14 cellular contexts compared by ENCODE assay signal in genomic region chr5:36363101-36363500, GRCh38.
DNase-seq lines count a peak whose midpoint lies in the region; ATAC-seq and TF ChIP-seq lines count a peak whose summit lies in the region.
"Had no signal": no experiment of that assay in that cellular context is flagged by ENCODE, and none has a peak within 500 bp of the region (broad histone marks: within the 10 kb centered on the region; RNA-seq: fewer than 3 reads in every experiment).

No MANE protein-coding gene starts in this region.

- no peak overlapping the region for H3K27ac ChIP-seq in iPS DF 6.9 (ENCODE audit: low read length)
- H3K27ac ChIP-seq: BLaER1 treated with 17β-estradiol and CSF1 and Interleukin-3, amounts not matched to agents 10 nM and 100 nM; HL-60 had no signal

- peak; percentile 49 for TF ChIP-seq CTCF in HFFc6 (IDR thresholded peaks at IDR 0.05)

- no peak for ATAC-seq in GM21576 (IDR thresholded peaks at IDR 0.05; ENCODE audit: unreplicated experiment)
- ATAC-seq: activated T-helper 17 cell treated with anti-CD3 and anti-CD28 coated beads, Interleukin-2, amount 50 U/mL, for 72 hours had no signal

- no peaks in the 10 kb centered on the region for H3K9me3 ChIP-seq in iPS DF 6.9 (ENCODE audit: control insufficient read depth, insufficient read depth, low read length)

- H3K9me3 Mint-ChIP-seq in HFFc6 = no peaks in the 10 kb centered on the region
- H3K9me3 Mint-ChIP-seq: activated T-helper 17 cell treated with anti-CD3 and anti-CD28 coated beads, Interleukin-2, amount 50 U/mL, for 72 hours had no signal

- H3K27me3 Mint-ChIP-seq in HFFc6 (ENCODE audit: insufficient read depth) = no peaks in the 10 kb centered on the region

- no peaks in the 10 kb centered on the region for H3K4me1 ChIP-seq in iPS DF 6.9 (ENCODE audit: control insufficient read depth, insufficient read depth, low read length)

- H3K36me3 Mint-ChIP-seq in HFFc6 (ENCODE audit: low read depth) = no peaks in the 10 kb centered on the region

- no peak overlapping the region for H3K4me3 ChIP-seq in iPS DF 6.9 (ENCODE audit: low read length)
- H3K4me3 ChIP-seq: BLaER1 treated with 17β-estradiol and CSF1 and Interleukin-3, amounts not matched to agents 10 nM and 100 nM had no signal

- no peak overlapping the region for H3K4me3 Mint-ChIP-seq in HFFc6
- H3K4me3 Mint-ChIP-seq: activated T-helper 17 cell treated with anti-CD3 and anti-CD28 coated beads, Interleukin-2, amount 50 U/mL, for 72 hours had no signal

- H3K27me3 ChIP-seq in iPS DF 6.9 (ENCODE audit: control insufficient read depth, insufficient read depth, low read length) = no peaks in the 10 kb centered on the region
- H3K27me3 ChIP-seq: BLaER1 treated with 17β-estradiol and CSF1 and Interleukin-3, amounts not matched to agents 10 nM and 100 nM had no signal

- WGBS in iPS DF 6.9 (ENCODE audit: insufficient coverage, insufficient read length) = no CpG with 5 or more reads among the region's 1 CpG

- H3K4me1 Mint-ChIP-seq in HFFc6 (ENCODE audit: low read depth) = peaks cover 60% of the 10 kb centered on the region

- no peak overlapping the region for H3K27ac Mint-ChIP-seq in HFFc6
- H3K27ac Mint-ChIP-seq: activated T-helper 17 cell treated with anti-CD3 and anti-CD28 coated beads, Interleukin-2, amount 50 U/mL, for 72 hours had no signal

- peak; percentile 64 for DNase-seq in AG08395 (ENCODE audit: low spot score)
- peak; percentile 70 for DNase-seq in HFFc6
- DNase-seq in amniotic epithelial cell (ENCODE audit: low read depth) = peak; percentile 82
- peak; percentile 11 for DNase-seq in iPS DF 6.9 (ENCODE audit: low read depth, low spot score)
- DNase-seq in NCI-H1105 treated with DMSO at 0.1 percent for 48 hours (lab: John Stamatoyannopoulos, UW) = no peak
- no peak for DNase-seq in GOT3 (lab: John Stamatoyannopoulos, UW)
- no peak for DNase-seq in globus pallidus (ENCODE audit: low spot score)
- DNase-seq: hippocampal formation; NCI-H1930; stimulated activated CD8-positive, alpha-beta memory T cell treated with anti-CD3 and anti-CD28 coated beads, Interleukin-4, amount 100 ng/mL, for 48 hours had no signal

- H3K36me3 ChIP-seq in iPS DF 6.9 (ENCODE audit: control insufficient read depth, insufficient read depth, low read length) = no peaks in the 10 kb centered on the region
- H3K36me3 ChIP-seq: BLaER1 treated with 17β-estradiol and CSF1 and Interleukin-3, amounts not matched to agents 10 nM and 100 nM had no signal

Comparison
In these comparisons a context has a peak if more than half of its experiments do, and no peak if none do; other contexts are left out.
1. DNase-seq: peak in AG08395 (single experiment), HFFc6 (single experiment), amniotic epithelial cell (single experiment) and iPS DF 6.9 (single experiment); none in NCI-H1105 treated with DMSO at 0.1 percent for 48 hours (single experiment), GOT3 (single experiment) and globus pallidus (single experiment).